In the genomic region with DNA sequence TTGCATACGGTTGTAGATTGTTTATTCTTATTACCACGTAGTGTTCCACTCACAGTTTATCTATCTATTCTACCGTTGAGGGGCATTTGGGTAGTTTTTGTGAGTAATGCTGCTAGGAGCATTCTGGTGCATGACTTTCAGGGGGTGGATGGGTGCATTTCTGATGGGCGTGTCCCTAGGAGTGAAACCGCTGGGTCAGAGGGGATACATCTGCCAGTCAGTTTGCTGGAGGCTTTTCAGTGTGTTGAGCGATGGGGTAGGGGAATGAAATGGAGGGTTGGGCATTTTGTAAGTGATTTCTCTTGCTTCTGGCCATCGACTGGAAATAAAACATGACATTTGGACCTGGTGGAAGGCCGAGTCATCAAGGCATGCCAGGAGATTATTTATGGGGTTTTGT, we compare ENCODE assay signal across 36 cellular contexts. TPM values are rescaled to one million over a fixed set of nuclear protein-coding genes. Genes with fewer than 3 reads are reported as not detected.
"Had no signal": no experiment of that assay in that cellular context is flagged by ENCODE, and none has a peak within 500 bp of the region (broad histone marks: within the 10 kb centered on the region; RNA-seq: fewer than 3 reads in every experiment).

No MANE protein-coding gene starts in this region.

- H3K9me3 Mint-ChIP-seq: activated naive CD4-positive, alpha-beta T cell treated with anti-CD3 and anti-CD28 coated beads for 36 hours; activated naive CD4-positive, alpha-beta T cell treated with anti-CD3 and anti-CD28 coated beads, Interleukin-2, amount 50 U/mL, for 24 hours; activated naive CD4-positive, alpha-beta T cell treated with anti-CD3 and anti-CD28 coated beads, Interleukin-2, amount 50 U/mL, for 72 hours; activated naive CD8-positive, alpha-beta T cell treated with anti-CD3 and anti-CD28 coated beads for 36 hours; activated naive CD8-positive, alpha-beta T cell treated with anti-CD3 and anti-CD28 coated beads, Interleukin-2, amount 10 ng/mL, durations not matched to agents 7 days and 5 days; activated naive CD8-positive, alpha-beta T cell treated with anti-CD3 and anti-CD28 coated beads, Interleukin-2, amount 50 U/mL, for 24 hours; activated T-cell treated with anti-CD3 and anti-CD28 coated beads, Interleukin-2, amount 50 U/mL, for 24 hours; activated T-cell treated with anti-CD3 and anti-CD28 coated beads, Interleukin-2, amount 50 U/mL, for 4 hours; activated T-cell treated with anti-CD3 and anti-CD28 coated beads, Interleukin-2, amount 50 U/mL, for 72 hours; activated T-helper 1 cell treated with anti-CD3 and anti-CD28 coated beads, Interleukin-12 subunit alpha, Interleukin-12 subunit beta, Interleukin-2, Interleukin-4 antibody, amounts not matched to agents 30 ng/mL and 10 ng/mL and 1 ng/mL, durations not matched to agents 14 hours and 24 hours and 36 hours; activated T-helper 17 cell treated with anti-CD3 and anti-CD28 coated beads, Interleukin-2, amount 50 U/mL, for 72 hours; activated T-helper 2 cell treated with anti-CD3 and anti-CD28 coated beads, Interferon-gamma antibody, Interleukin-2, Interleukin-4, amounts not matched to agents 10 μg/mL and 5 μg/mL and 100 μg/mL, durations not matched to agents 14 hours and 24 hours and 36 hours; central memory CD8-positive, alpha-beta T cell had no signal

- H3K27ac Mint-ChIP-seq: activated naive CD4-positive, alpha-beta T cell treated with anti-CD3 and anti-CD28 coated beads for 36 hours; activated naive CD4-positive, alpha-beta T cell treated with anti-CD3 and anti-CD28 coated beads, Interleukin-2, amount 50 U/mL, for 24 hours; activated naive CD4-positive, alpha-beta T cell treated with anti-CD3 and anti-CD28 coated beads, Interleukin-2, amount 50 U/mL, for 72 hours; activated naive CD8-positive, alpha-beta T cell; activated naive CD8-positive, alpha-beta T cell treated with anti-CD3 and anti-CD28 coated beads for 36 hours; activated naive CD8-positive, alpha-beta T cell treated with anti-CD3 and anti-CD28 coated beads, Interleukin-2, amount 10 ng/mL, durations not matched to agents 7 days and 5 days; activated naive CD8-positive, alpha-beta T cell treated with anti-CD3 and anti-CD28 coated beads, Interleukin-2, amount 50 U/mL, for 24 hours; activated T-cell treated with anti-CD3 and anti-CD28 coated beads, Interleukin-2, amount 50 U/mL, for 24 hours; activated T-cell treated with anti-CD3 and anti-CD28 coated beads, Interleukin-2, amount 50 U/mL, for 72 hours; activated T-helper 1 cell treated with anti-CD3 and anti-CD28 coated beads, Interleukin-12 subunit alpha, Interleukin-12 subunit beta, Interleukin-2, Interleukin-4 antibody, amounts not matched to agents 30 ng/mL and 10 ng/mL and 1 ng/mL, durations not matched to agents 14 hours and 24 hours and 36 hours; activated T-helper 17 cell treated with anti-CD3 and anti-CD28 coated beads, Interleukin-2, amount 50 U/mL, for 72 hours; activated T-helper 2 cell treated with anti-CD3 and anti-CD28 coated beads, Interferon-gamma antibody, Interleukin-2, Interleukin-4, amounts not matched to agents 10 μg/mL and 5 μg/mL and 100 μg/mL, durations not matched to agents 14 hours and 24 hours and 36 hours; brain had no signal

- H3K36me3 Mint-ChIP-seq: activated naive CD4-positive, alpha-beta T cell treated with anti-CD3 and anti-CD28 coated beads, Interleukin-2, amount 50 U/mL, for 24 hours; activated naive CD4-positive, alpha-beta T cell treated with anti-CD3 and anti-CD28 coated beads, Interleukin-2, amount 50 U/mL, for 72 hours; activated naive CD8-positive, alpha-beta T cell; activated naive CD8-positive, alpha-beta T cell treated with anti-CD3 and anti-CD28 coated beads for 36 hours; activated naive CD8-positive, alpha-beta T cell treated with anti-CD3 and anti-CD28 coated beads, Interleukin-2, amount 10 ng/mL, durations not matched to agents 7 days and 5 days; brain had no signal

- H3K4me3 ChIP-seq: adrenal gland, ascending aorta, body of pancreas, breast epithelium, cardiac muscle cell had no signal

- H3K4me1 Mint-ChIP-seq: activated naive CD4-positive, alpha-beta T cell treated with anti-CD3 and anti-CD28 coated beads, Interleukin-2, amount 50 U/mL, for 24 hours; activated naive CD8-positive, alpha-beta T cell treated with anti-CD3 and anti-CD28 coated beads for 36 hours; activated naive CD8-positive, alpha-beta T cell treated with anti-CD3 and anti-CD28 coated beads, Interleukin-2, amount 10 ng/mL, durations not matched to agents 7 days and 5 days; activated naive CD8-positive, alpha-beta T cell treated with anti-CD3 and anti-CD28 coated beads, Interleukin-2, amount 50 U/mL, for 24 hours; activated T-helper 17 cell treated with anti-CD3 and anti-CD28 coated beads, Interleukin-2, amount 50 U/mL, for 72 hours; central memory CD8-positive, alpha-beta T cell had no signal

- H3K4me1 ChIP-seq: adrenal gland, ascending aorta, body of pancreas, breast epithelium had no signal

- H3K9me3 ChIP-seq: adrenal gland, ascending aorta, body of pancreas, breast epithelium had no signal

- DNase-seq: activated effector memory CD4-positive, alpha-beta T cell treated with anti-CD3 and anti-CD28 coated beads, Interleukin-2, amount 50 U/mL, for 16 hours; activated effector memory CD4-positive, alpha-beta T cell treated with Interleukin-2 at 50 U/mL for 16 hours; activated gamma-delta T cell; activated gamma-delta T cell treated with Interleukin-2 at 50 U/mL for 16 hours; activated naive CD4-positive, alpha-beta T cell; activated naive CD4-positive, alpha-beta T cell treated with anti-CD3 and anti-CD28 coated beads for 36 hours; activated naive CD4-positive, alpha-beta T cell treated with Interleukin-2 at 50 U/mL for 16 hours; activated naive CD8-positive, alpha-beta T cell treated with anti-CD3 and anti-CD28 coated beads for 36 hours; activated naive CD8-positive, alpha-beta T cell treated with anti-CD3 and anti-CD28 coated beads, Interleukin-2, amount 10 ng/mL, durations not matched to agents 7 days and 5 days; activated naive CD8-positive, alpha-beta T cell treated with anti-CD3 and anti-CD28 coated beads, Interleukin-2, amount 50 U/mL, for 24 hours; activated T-cell treated with anti-CD3 and anti-CD28 coated beads for 4 hours; activated T-cell treated with anti-CD3 and anti-CD28 coated beads, Interleukin-2, amount 50 U/mL, for 1 hour; activated T-cell treated with anti-CD3 and anti-CD28 coated beads, Interleukin-2, amount 50 U/mL, for 24 hours; activated T-cell treated with anti-CD3 and anti-CD28 coated beads, Interleukin-2, amount 50 U/mL, for 4 hours; activated T-cell treated with anti-CD3 and anti-CD28 coated beads, Interleukin-2, amount 50 U/mL, for 72 hours; adrenal gland; amniotic stem cell; amygdala; anterior cingulate cortex; aorta; body of pancreas; brain microvascular endothelial cell; caudate nucleus; central memory CD4-positive, alpha-beta T cell; cerebellar nuclear complex had no signal

- H3K36me3 ChIP-seq: adrenal gland, ascending aorta, brain microvascular endothelial cell, breast epithelium, cardiac muscle cell had no signal

- H3K4me3 Mint-ChIP-seq: activated naive CD4-positive, alpha-beta T cell treated with anti-CD3 and anti-CD28 coated beads for 36 hours; activated naive CD4-positive, alpha-beta T cell treated with anti-CD3 and anti-CD28 coated beads, Interleukin-2, amount 50 U/mL, for 24 hours; activated naive CD8-positive, alpha-beta T cell; activated naive CD8-positive, alpha-beta T cell treated with anti-CD3 and anti-CD28 coated beads for 36 hours; activated naive CD8-positive, alpha-beta T cell treated with anti-CD3 and anti-CD28 coated beads, Interleukin-2, amount 10 ng/mL, durations not matched to agents 7 days and 5 days; activated naive CD8-positive, alpha-beta T cell treated with anti-CD3 and anti-CD28 coated beads, Interleukin-2, amount 50 U/mL, for 24 hours; activated T-cell treated with anti-CD3 and anti-CD28 coated beads, Interleukin-2, amount 50 U/mL, for 24 hours; activated T-cell treated with anti-CD3 and anti-CD28 coated beads, Interleukin-2, amount 50 U/mL, for 4 hours; activated T-cell treated with anti-CD3 and anti-CD28 coated beads, Interleukin-2, amount 50 U/mL, for 72 hours; activated T-helper 1 cell treated with anti-CD3 and anti-CD28 coated beads, Interleukin-12 subunit alpha, Interleukin-12 subunit beta, Interleukin-2, Interleukin-4 antibody, amounts not matched to agents 30 ng/mL and 10 ng/mL and 1 ng/mL, durations not matched to agents 14 hours and 24 hours and 36 hours; activated T-helper 17 cell treated with anti-CD3 and anti-CD28 coated beads, Interleukin-2, amount 50 U/mL, for 72 hours; brain; central memory CD8-positive, alpha-beta T cell had no signal

- ATAC-seq: activated naive CD4-positive, alpha-beta T cell treated with anti-CD3 and anti-CD28 coated beads, Interleukin-2, amount 50 U/mL, for 72 hours; activated naive CD8-positive, alpha-beta T cell treated with anti-CD3 and anti-CD28 coated beads, Interleukin-2, amount 50 U/mL, for 24 hours; activated T-cell treated with anti-CD3 and anti-CD28 coated beads, Interleukin-2, amount 50 U/mL, for 4 hours; activated T-cell treated with anti-CD3 and anti-CD28 coated beads, Interleukin-2, amount 50 U/mL, for 72 hours; activated T-helper 17 cell treated with anti-CD3 and anti-CD28 coated beads, Interleukin-2, amount 50 U/mL, for 72 hours; body of pancreas had no signal

- H3K27ac ChIP-seq: adrenal gland, ascending aorta, body of pancreas, brain microvascular endothelial cell, breast epithelium, cardiac muscle cell had no signal

- H3K27me3 ChIP-seq: ascending aorta, body of pancreas, brain microvascular endothelial cell, breast epithelium, cardiac muscle cell had no signal

- H3K27me3 Mint-ChIP-seq: activated naive CD8-positive, alpha-beta T cell treated with anti-CD3 and anti-CD28 coated beads, Interleukin-2, amount 10 ng/mL, durations not matched to agents 7 days and 5 days had no signal

RNA-seq across cellular contexts. Expression of a gene that starts 17.0 kb away (rescaled TPM):
- total RNA-seq: activated naive CD4-positive, alpha-beta T cell treated with anti-CD3 and anti-CD28 coated beads for 36 hours; activated naive CD4-positive, alpha-beta T cell treated with anti-CD3 and anti-CD28 coated beads, Interleukin-2, amount 50 U/mL, for 72 hours; activated naive CD8-positive, alpha-beta T cell treated with anti-CD3 and anti-CD28 coated beads for 36 hours; activated naive CD8-positive, alpha-beta T cell treated with anti-CD3 and anti-CD28 coated beads, Interleukin-2, amount 10 ng/mL, durations not matched to agents 7 days and 5 days; activated T-helper 17 cell treated with anti-CD3 and anti-CD28 coated beads, Interleukin-2, amount 50 U/mL, for 72 hours had no signal
